In the genomic region with DNA sequence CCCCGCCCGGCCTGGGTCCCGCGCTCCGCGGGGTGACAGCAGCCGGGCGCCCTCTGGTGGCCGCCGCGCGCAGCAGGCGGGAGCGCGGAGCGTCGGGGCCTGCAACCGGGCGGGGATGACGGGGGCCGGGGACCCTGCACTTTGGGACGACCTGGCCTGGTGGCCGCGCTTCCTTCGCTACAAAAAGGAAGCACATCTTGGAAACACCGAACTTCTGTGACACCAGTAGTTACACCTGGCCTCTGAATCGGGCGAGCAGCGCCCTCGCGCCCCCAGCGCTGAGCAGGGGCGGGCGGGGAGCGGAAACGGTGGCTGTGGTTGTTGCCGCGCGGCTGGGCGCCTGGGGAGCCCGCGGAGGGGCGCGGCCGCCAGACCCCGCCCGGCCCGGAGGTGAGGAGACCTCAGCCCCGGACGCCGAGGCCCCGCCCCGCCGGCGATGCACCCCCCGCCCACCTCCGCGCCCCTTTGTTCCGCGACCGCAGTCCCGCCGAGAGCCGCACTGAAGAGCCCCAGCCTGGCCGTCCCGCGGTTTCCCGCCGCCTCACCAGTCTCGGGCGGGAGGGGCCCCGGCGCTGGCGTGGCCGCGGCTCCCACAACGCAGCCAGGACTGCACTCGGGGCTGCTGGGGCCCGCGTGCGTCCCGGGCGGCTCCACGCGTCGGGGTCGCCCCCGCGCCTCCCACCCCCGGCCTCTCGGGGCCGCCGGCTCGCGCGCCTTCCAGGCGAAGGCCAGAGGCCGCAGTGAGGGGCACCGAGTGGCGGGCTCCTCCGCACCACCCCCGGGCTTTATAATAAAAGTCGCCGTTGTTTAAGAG, we compare ENCODE assay signal across 7 cellular contexts. TPM values are rescaled to one million over a fixed set of nuclear protein-coding genes. Genes with fewer than 3 reads are reported as not detected.
A peak's percentile ranks its signal among the peaks of the same experiment; 100 is the strongest.
DNase-seq lines count a peak whose midpoint lies in the region; ATAC-seq and TF ChIP-seq lines count a peak whose summit lies in the region.

No MANE protein-coding gene starts in this region.

- DNase-seq in HFFc6 (no peak), NAMALWA (ENCODE audit: low spot score) (peak; percentile 87), T-helper 17 cell (peak; percentile 67 to 82 (median 78)), astrocyte of the hippocampus (ENCODE audit: low read depth, low spot score) (peak; percentile 83)
- DNase-seq in stimulated activated CD4-positive, alpha-beta T cell treated with anti-CD3 and anti-CD28 coated beads, Interleukin-12 subunit alpha, Interleukin-12 subunit beta, amount 100 ng/mL, for 24 hours (ENCODE audit: low read depth in 2 of 2) = peak; percentile 47 to 68

- H3K36me3 Mint-ChIP-seq in HFFc6 (ENCODE audit: low read depth) (no peaks in the 10 kb centered on the region), T-helper 17 cell (ENCODE audit: low read depth) (no peaks in the 10 kb centered on the region)

- H3K27me3 Mint-ChIP-seq in HFFc6 (ENCODE audit: insufficient read depth) = peaks cover 12% of the 10 kb centered on the region
- no peaks in the 10 kb centered on the region for H3K27me3 Mint-ChIP-seq in T-helper 17 cell

- H3K4me3 Mint-ChIP-seq in HFFc6 (peak overlapping the region; percentile 56; the same call in 1 of the 2 replicates), T-helper 17 cell (peak overlapping the region; percentile 86)

- H3K4me1 Mint-ChIP-seq in HFFc6 (ENCODE audit: low read depth) = peaks cover 27% of the 10 kb centered on the region
- H3K4me1 Mint-ChIP-seq in T-helper 17 cell = peaks cover 21% of the 10 kb centered on the region

- H3K4me3 ChIP-seq in GM12875 (ENCODE audit: low read depth, low read length) = peak overlapping the region; percentile 76
- H3K4me3 ChIP-seq in iPS-18c (ENCODE audit: insufficient read depth, low read depth, low read length) = peak overlapping the region; percentile 86

- no peaks in the 10 kb centered on the region for H3K9me3 Mint-ChIP-seq in HFFc6

- H3K9me3 ChIP-seq in T-helper 17 cell (ENCODE audit: control insufficient read depth, low read length, poor library complexity, severe bottlenecking) (no peaks in the 10 kb centered on the region), iPS-18c (ENCODE audit: control insufficient read depth, insufficient read depth, low read length) (no peaks in the 10 kb centered on the region)

- TF ChIP-seq CTCF in GM12875 (IDR thresholded peaks at IDR 0.05; ENCODE audit: borderline replicate concordance, insufficient read depth, low read depth, low read length) (peak; percentile 89), HFFc6 (IDR thresholded peaks at IDR 0.05) (peak; percentile 88)

- H3K27ac Mint-ChIP-seq in HFFc6 (no peak overlapping the region), T-helper 17 cell (peak overlapping the region; percentile 87)

- peak; percentile 71 for ATAC-seq in T-helper 17 cell

RNA-seq across cellular contexts. Expression of a gene that starts 59.3 kb away (rescaled TPM):
- 100 to 1,000 TPM; 307 to 338 (median 326) TPM for total RNA-seq in HFFc6 (2021; fragmentation: NEBNext Ultra II Directional; extraction: Animal tissue kit (Norgen Biotek cat#: 25700))
- 100 to 1,000 TPM; 318 to 496 TPM for total RNA-seq in T-helper 17 cell
